ENCODE assay signal across 23 cellular contexts in the genomic region with DNA sequence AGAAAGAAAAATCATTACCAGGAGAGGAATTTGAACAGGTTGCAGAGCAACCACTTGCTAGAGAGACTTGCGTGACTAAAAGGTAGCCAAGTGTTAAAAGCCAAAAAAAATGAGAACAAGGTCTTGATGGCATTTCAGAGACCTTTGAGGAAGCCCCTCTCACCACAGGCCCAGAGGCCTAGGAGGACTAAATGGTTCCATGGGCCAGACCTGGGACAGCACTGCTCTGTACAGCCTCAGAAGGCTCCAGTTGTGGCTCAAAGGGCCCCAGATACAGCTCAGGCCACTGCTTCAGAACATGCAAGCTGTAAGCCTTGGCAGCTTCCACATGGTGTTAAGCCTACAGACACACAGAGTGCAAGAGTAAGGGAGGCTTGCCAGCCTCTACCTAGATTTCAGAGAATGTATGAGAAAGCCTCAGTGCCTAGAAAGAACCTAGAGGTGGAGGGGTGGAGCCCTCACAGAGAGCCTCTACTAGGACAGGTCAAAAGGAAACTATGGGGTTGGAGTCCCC. TPM values are rescaled to one million over a fixed set of nuclear protein-coding genes. Genes with fewer than 3 reads are reported as not detected.
"Had no signal": no experiment of that assay in that cellular context is flagged by ENCODE, and none has a peak within 500 bp of the region (broad histone marks: within the 10 kb centered on the region; RNA-seq: fewer than 3 reads in every experiment).

No MANE protein-coding gene starts in this region.

- H3K4me1 ChIP-seq: neural progenitor cell had no signal

- H3K36me3 Mint-ChIP-seq: natural killer cell treated with Interleukin-12 subunit alpha and Interleukin-12 subunit beta and Interleukin-15 and Interleukin-18, amount 100 ng/mL, for 72 hours had no signal

- H3K4me3 Mint-ChIP-seq: mesothelial cell of epicardium; natural killer cell treated with Interleukin-12 subunit alpha and Interleukin-12 subunit beta and Interleukin-15 and Interleukin-18, amount 100 ng/mL, for 72 hours; neural progenitor cell had no signal

- H3K36me3 ChIP-seq: gastrocnemius medialis, heart right ventricle, neural progenitor cell, ovary, right atrium auricular region, tibial artery, upper lobe of left lung, vagina had no signal

- H3K4me3 ChIP-seq: gastrocnemius medialis, heart right ventricle, neural progenitor cell, ovary, right atrium auricular region, tibial artery, upper lobe of left lung, vagina had no signal

- H2AFZ ChIP-seq: neural progenitor cell had no signal

- H3K27ac ChIP-seq: gastrocnemius medialis, heart right ventricle, neural progenitor cell, ovary, right atrium auricular region, tibial artery, upper lobe of left lung, vagina had no signal

- H3K9ac ChIP-seq: neural progenitor cell had no signal

- ATAC-seq: esophagus mucosa; gastrocnemius medialis; heart right ventricle; natural killer cell treated with Interleukin-12 subunit alpha and Interleukin-12 subunit beta and Interleukin-15 and Interleukin-18, amount 100 ng/mL, for 72 hours had no signal

- H3K27me3 ChIP-seq: gastrocnemius medialis, heart right ventricle, neural progenitor cell, ovary, right atrium auricular region, upper lobe of left lung, vagina had no signal

- DNase-seq: dermis blood vessel endothelial cell; gastrocnemius medialis; heart right ventricle; hypothalamus; kidney glomerular epithelial cell; mammary epithelial cell; nucleus accumbens; ovary; small intestine; stimulated activated CD4-positive, alpha-beta T cell treated with anti-CD3 and anti-CD28 coated beads, Interleukin-12 subunit alpha, Interleukin-12 subunit beta, amount 100 ng/mL, for 4 hours; stimulated activated naive CD4-positive, alpha-beta T cell; tibial artery; upper lobe of left lung had no signal

- H3K4me2 ChIP-seq: neural progenitor cell had no signal

- H3K9me3 ChIP-seq: ovary had no signal

- FAIRE-seq: colon, islet of Langerhans, small intestine had no signal

- H3K27ac Mint-ChIP-seq: mesothelial cell of epicardium; natural killer cell treated with Interleukin-12 subunit alpha and Interleukin-12 subunit beta and Interleukin-15 and Interleukin-18, amount 100 ng/mL, for 72 hours; neural progenitor cell had no signal

RNA-seq across cellular contexts. Expression of a gene that starts 15.3 kb away (rescaled TPM):
- total RNA-seq: dermis blood vessel endothelial cell, esophagus mucosa, fibroblast of villous mesenchyme, gastrocnemius medialis, myocyte, right atrium auricular region, upper lobe of left lung had no signal
- polyA plus RNA-seq: mammary epithelial cell had no signal
